14 cellular contexts compared by ENCODE assay signal in the genomic region with DNA sequence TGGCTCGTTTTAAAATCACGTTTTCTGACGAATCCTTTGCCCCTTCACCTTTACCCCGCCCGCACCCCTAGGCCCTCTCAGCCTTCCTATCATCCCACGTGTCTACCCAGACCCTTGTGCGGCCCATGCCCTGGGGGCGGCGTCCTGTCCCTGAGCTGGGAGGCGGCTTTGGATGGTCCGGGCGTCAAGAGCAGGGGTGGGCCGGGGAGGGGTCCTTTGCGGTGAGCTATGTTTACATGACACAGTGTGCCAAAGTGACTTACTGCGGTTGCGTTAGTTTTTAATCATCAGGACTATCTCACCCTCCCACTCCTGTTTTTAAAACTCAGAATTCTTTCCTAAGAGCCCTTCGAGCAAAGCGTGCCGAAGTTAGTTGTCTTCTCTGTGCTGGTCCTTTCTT.
DNase-seq lines count a peak whose midpoint lies in the region; ATAC-seq and TF ChIP-seq lines count a peak whose summit lies in the region.
"Had no signal": no experiment of that assay in that cellular context is flagged by ENCODE, and none has a peak within 500 bp of the region (broad histone marks: within the 10 kb centered on the region; RNA-seq: fewer than 3 reads in every experiment).

No MANE protein-coding gene starts in this region.

- H3K4me3 Mint-ChIP-seq in activated naive CD4-positive, alpha-beta T cell treated with anti-CD3 and anti-CD28 coated beads for 36 hours = no peak overlapping the region
- no peak overlapping the region for H3K4me3 Mint-ChIP-seq in activated CD4-positive, alpha-beta memory T cell treated with anti-CD3 and anti-CD28 coated beads, Interleukin-2, amount 10 ng/mL, durations not matched to agents 7 days and 5 days
- H3K4me3 Mint-ChIP-seq: brain, neural crest cell had no signal

- H3K9me2 ChIP-seq in hepatocyte (replicated peaks; ENCODE audit: insufficient read depth) = no peaks in the 10 kb centered on the region

- ATAC-seq in activated naive CD4-positive, alpha-beta T cell treated with anti-CD3 and anti-CD28 coated beads, Interleukin-2, amount 50 U/mL, for 72 hours = peak; percentile 17 to 38
- ATAC-seq: SK-N-SH treated with all-trans-retinoic acid at 6 μM for 48 hours had no signal

- no peak for DNase-seq in activated naive CD4-positive, alpha-beta T cell treated with anti-CD3 and anti-CD28 coated beads, Interleukin-2, amount 50 U/mL, for 72 hours (ENCODE audit: low spot score in 2 of 2)
- DNase-seq in activated naive CD4-positive, alpha-beta T cell treated with anti-CD3 and anti-CD28 coated beads for 36 hours = no peak
- DNase-seq in activated CD4-positive, alpha-beta memory T cell treated with anti-CD3 and anti-CD28 coated beads, Interleukin-2, amount 10 ng/mL, durations not matched to agents 7 days and 5 days = no peak
- DNase-seq in uterus (peak; percentile 14 to 43), GM13976 (ENCODE audit: low spot score) (no peak), RKO (ENCODE audit: low spot score) (no peak), hepatocyte (ENCODE audit: low spot score) (no peak)
- DNase-seq: left ventricle myocardium superior; stimulated activated CD4-positive, alpha-beta T cell treated with anti-CD3 and anti-CD28 coated beads, Interleukin-4, amount 100 ng/mL, for 24 hours had no signal

- H3K4me3 ChIP-seq in mucosa of rectum (ENCODE audit: low read length in 2 of 2) (no peak overlapping the region), uterus (no peak overlapping the region), hepatocyte (no peak overlapping the region)

- 86% methylated on average over 7 of the region's 19 CpGs for WGBS in hepatocyte (ENCODE audit: low lambda C conversion rate, missing lambda C conversion rate)

- peaks cover 0 to 11% of the 10 kb centered on the region in 2 donors for H3K36me3 Mint-ChIP-seq in activated naive CD4-positive, alpha-beta T cell treated with anti-CD3 and anti-CD28 coated beads, Interleukin-2, amount 50 U/mL, for 72 hours
- peaks cover 24% of the 10 kb centered on the region for H3K36me3 Mint-ChIP-seq in activated naive CD4-positive, alpha-beta T cell treated with anti-CD3 and anti-CD28 coated beads for 36 hours (ENCODE audit: low read depth)
- H3K36me3 Mint-ChIP-seq in activated CD4-positive, alpha-beta memory T cell treated with anti-CD3 and anti-CD28 coated beads, Interleukin-2, amount 10 ng/mL, durations not matched to agents 7 days and 5 days (ENCODE audit: low read depth) = no peaks in the 10 kb centered on the region

- H3K27ac Mint-ChIP-seq in activated naive CD4-positive, alpha-beta T cell treated with anti-CD3 and anti-CD28 coated beads, Interleukin-2, amount 50 U/mL, for 72 hours = peak overlapping the region in 1 of 2 donors; percentile 72
- no peak overlapping the region for H3K27ac Mint-ChIP-seq in activated naive CD4-positive, alpha-beta T cell treated with anti-CD3 and anti-CD28 coated beads for 36 hours
- H3K27ac Mint-ChIP-seq in activated CD4-positive, alpha-beta memory T cell treated with anti-CD3 and anti-CD28 coated beads, Interleukin-2, amount 10 ng/mL, durations not matched to agents 7 days and 5 days = peak overlapping the region; percentile 16

- POLR2A ChIA-PET in activated CD4-positive, alpha-beta memory T cell treated with anti-CD3 and anti-CD28 coated beads, Interleukin-2, amount 10 ng/mL, durations not matched to agents 7 days and 5 days (lab: Charles Lee) = no interaction called here

- in situ Hi-C loops in GM13976 (cut with MboI; ENCODE audit: low sequenced_read_pairs, unreplicated experiment) = no loop called here

- H3K27me3 ChIP-seq in mucosa of rectum (ENCODE audit: control insufficient read depth in 2 of 2, insufficient read depth in 2 of 2, low read length in 2 of 2) (no peaks in the 10 kb centered on the region), uterus (no peaks in the 10 kb centered on the region), hepatocyte (no peaks in the 10 kb centered on the region)

- H3K27ac ChIP-seq in mucosa of rectum (ENCODE audit: low read depth in 2 of 2, low read length in 2 of 2) (peak overlapping the region; percentile 17 to 32), uterus (peak overlapping the region; percentile 42 to 71), hepatocyte (no peak overlapping the region)

- intact Hi-C loops in activated naive CD4-positive, alpha-beta T cell treated with anti-CD3 and anti-CD28 coated beads for 36 hours (cut with micrococcal nuclease) = no loop called here
- intact Hi-C loops in uterus (cut with DNase I; ENCODE audit: low total_unique reads) = no loop called here

- H3K9me3 ChIP-seq in mucosa of rectum (ENCODE audit: control insufficient read depth in 2 of 2, low read length in 2 of 2) = no peaks in the 10 kb centered on the region
- H3K9me3 ChIP-seq in uterus = no peaks in the 10 kb centered on the region
- no peaks in the 10 kb centered on the region for H3K9me3 ChIP-seq in hepatocyte (ENCODE audit: low read depth)

- H3K27me3 Mint-ChIP-seq in activated naive CD4-positive, alpha-beta T cell treated with anti-CD3 and anti-CD28 coated beads for 36 hours (ENCODE audit: low read depth) = no peaks in the 10 kb centered on the region
- H3K27me3 Mint-ChIP-seq in activated CD4-positive, alpha-beta memory T cell treated with anti-CD3 and anti-CD28 coated beads, Interleukin-2, amount 10 ng/mL, durations not matched to agents 7 days and 5 days = no peaks in the 10 kb centered on the region
- H3K27me3 Mint-ChIP-seq: brain had no signal

- H3K9me3 Mint-ChIP-seq in activated naive CD4-positive, alpha-beta T cell treated with anti-CD3 and anti-CD28 coated beads, Interleukin-2, amount 50 U/mL, for 72 hours = no peaks in the 10 kb centered on the region
- no peaks in the 10 kb centered on the region for H3K9me3 Mint-ChIP-seq in activated naive CD4-positive, alpha-beta T cell treated with anti-CD3 and anti-CD28 coated beads for 36 hours
- no peaks in the 10 kb centered on the region for H3K9me3 Mint-ChIP-seq in activated CD4-positive, alpha-beta memory T cell treated with anti-CD3 and anti-CD28 coated beads, Interleukin-2, amount 10 ng/mL, durations not matched to agents 7 days and 5 days
- H3K9me3 Mint-ChIP-seq: activated T-helper 2 cell treated with anti-CD3 and anti-CD28 coated beads, Interferon-gamma antibody, Interleukin-2, Interleukin-4, amounts not matched to agents 10 μg/mL and 5 μg/mL and 100 μg/mL, durations not matched to agents 14 hours and 24 hours and 36 hours; brain; neural crest cell had no signal

- no peaks in the 10 kb centered on the region for H3K79me2 ChIP-seq in hepatocyte

- H3K9ac ChIP-seq in mucosa of rectum (ENCODE audit: low read depth in 1 of 2, low read length in 2 of 2) = no peak overlapping the region

- H3K4me2 ChIP-seq in hepatocyte = no peak overlapping the region

- peaks cover 23% of the 10 kb centered on the region for H3K4me1 Mint-ChIP-seq in activated naive CD4-positive, alpha-beta T cell treated with anti-CD3 and anti-CD28 coated beads for 36 hours (ENCODE audit: low read depth)
- peaks cover 9% of the 10 kb centered on the region for H3K4me1 Mint-ChIP-seq in activated CD4-positive, alpha-beta memory T cell treated with anti-CD3 and anti-CD28 coated beads, Interleukin-2, amount 10 ng/mL, durations not matched to agents 7 days and 5 days

- TF ChIP-seq CTCF in uterus (IDR thresholded peaks at IDR 0.05) = no peak
- no peak for TF ChIP-seq CTCF in GM13976 (IDR thresholded peaks at IDR 0.05; ENCODE audit: borderline replicate concordance, control extremely low read depth, extremely low read depth, insufficient read depth, missing control alignments)
- no peak for TF ChIP-seq CTCF in hepatocyte (IDR thresholded peaks at IDR 0.05; ENCODE audit: poor library complexity)

- H3K36me3 ChIP-seq in mucosa of rectum (ENCODE audit: control insufficient read depth in 2 of 2, insufficient read depth in 2 of 2, low read length in 2 of 2) (peaks cover 8 to 20% of the 10 kb centered on the region in 2 donors), uterus (no peaks in the 10 kb centered on the region), hepatocyte (replicated peaks; ENCODE audit: insufficient read depth, low read depth) (no peaks in the 10 kb centered on the region)

- H3K4me1 ChIP-seq in mucosa of rectum (ENCODE audit: control insufficient read depth in 2 of 2, insufficient read depth in 2 of 2, low read length in 2 of 2) = peaks cover 11 to 18% of the 10 kb centered on the region in 2 donors
- H3K4me1 ChIP-seq in uterus = no peaks in the 10 kb centered on the region
- peaks cover 5% of the 10 kb centered on the region for H3K4me1 ChIP-seq in hepatocyte (ENCODE audit: insufficient read depth)

- H2AFZ ChIP-seq in hepatocyte = no peak overlapping the region

- TF ChIP-seq POLR2A in uterus (IDR thresholded peaks at IDR 0.05) = no peak

- no peaks in the 10 kb centered on the region for H4K20me1 ChIP-seq in hepatocyte (ENCODE audit: insufficient read depth, poor library complexity, severe bottlenecking)

- CTCF ChIA-PET in activated naive CD4-positive, alpha-beta T cell treated with anti-CD3 and anti-CD28 coated beads for 36 hours (lab: Charles Lee) = interaction anchor here (1.1 kb wide), 1 partner anchor 11 kb away, joined by 3 read pairs; no protein-coding TSS in a partner anchor
- CTCF ChIA-PET in activated CD4-positive, alpha-beta memory T cell treated with anti-CD3 and anti-CD28 coated beads, Interleukin-2, amount 10 ng/mL, durations not matched to agents 7 days and 5 days (lab: Charles Lee) = no interaction called here

Comparison
In these comparisons a context has a peak if more than half of its experiments do, and no peak if none do; other contexts are left out.
1. DNase-seq: peak in uterus (2 of 2); none in activated naive CD4-positive, alpha-beta T cell treated with anti-CD3 and anti-CD28 coated beads, Interleukin-2, amount 50 U/mL, for 72 hours (0 of 2), activated naive CD4-positive, alpha-beta T cell treated with anti-CD3 and anti-CD28 coated beads for 36 hours (single experiment), activated CD4-positive, alpha-beta memory T cell treated with anti-CD3 and anti-CD28 coated beads, Interleukin-2, amount 10 ng/mL, durations not matched to agents 7 days and 5 days (single experiment), GM13976 (single experiment), RKO (single experiment) and hepatocyte (single experiment).